8 cellular contexts compared by ENCODE assay signal in the genomic region with DNA sequence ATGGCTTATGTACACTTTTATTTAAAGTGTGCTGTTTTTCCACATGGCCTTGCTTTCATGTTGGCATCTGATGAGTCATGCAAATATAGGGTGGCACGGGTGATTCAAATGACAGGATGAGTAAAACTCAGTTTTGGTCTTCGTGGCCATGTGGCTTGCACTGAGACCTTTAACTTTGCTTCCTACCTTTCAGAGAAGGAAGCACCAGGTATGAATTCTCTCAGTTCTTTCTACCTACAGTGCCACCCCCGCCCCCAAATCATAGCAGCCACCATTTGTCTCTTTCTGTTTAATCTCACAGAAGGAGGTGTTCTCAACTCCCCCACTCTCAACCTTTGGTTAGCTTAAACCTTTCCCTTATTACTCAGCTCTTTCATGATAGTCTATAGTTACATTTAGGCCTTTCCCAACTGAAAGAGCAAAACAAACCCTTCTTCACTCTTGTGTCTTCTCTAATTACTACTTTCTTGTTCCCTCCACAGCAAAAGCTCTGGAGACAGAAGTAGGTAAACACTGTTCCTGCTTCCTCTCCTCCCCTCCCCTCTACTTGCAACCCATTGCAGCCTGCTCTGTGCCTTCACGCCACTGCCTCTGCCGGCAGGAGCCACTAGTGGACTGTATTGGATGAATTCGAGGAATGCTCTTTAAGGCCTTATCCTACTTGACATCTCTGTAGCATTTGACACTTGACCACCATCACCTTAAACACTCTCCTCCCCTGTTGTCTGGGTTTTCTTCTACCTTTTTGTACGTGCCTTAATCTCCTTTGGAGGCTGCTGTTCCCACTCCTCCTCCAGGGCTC.
DNase-seq lines count a peak whose midpoint lies in the region; ATAC-seq, FAIRE-seq and TF ChIP-seq lines count a peak whose summit lies in the region.

No MANE protein-coding gene starts in this region.

- ATAC-seq in GM18502 (IDR thresholded peaks at IDR 0.05; ENCODE audit: poor library complexity, unreplicated experiment): peak; percentile 48
- no peak for ATAC-seq in GM21576 (IDR thresholded peaks at IDR 0.05; ENCODE audit: unreplicated experiment)

- no peaks in the 10 kb centered on the region for H4K20me1 ChIP-seq in OCI-LY7 (ENCODE audit: insufficient read depth, low read length)

- H3K9ac ChIP-seq in kidney (ENCODE audit: low read length in 2 of 2): no peak overlapping the region

- peaks cover 30 to 32% of the 10 kb centered on the region in 2 donors for H3K4me1 ChIP-seq in kidney (ENCODE audit: control insufficient read depth in 1 of 2, insufficient read depth in 1 of 2, low read depth in 1 of 2, low read length in 2 of 2)
- H3K4me1 ChIP-seq in effector memory CD4-positive, alpha-beta T cell (ENCODE audit: control insufficient read depth, insufficient read depth, low read length, poor library complexity, severe bottlenecking): peaks cover 5% of the 10 kb centered on the region
- H3K4me1 ChIP-seq in OCI-LY7 (ENCODE audit: insufficient read depth, low read length, poor library complexity, severe bottlenecking): peaks cover 23% of the 10 kb centered on the region

- H3K36me3 ChIP-seq in kidney (ENCODE audit: control insufficient read depth in 1 of 2, insufficient read depth in 2 of 2, low read length in 2 of 2) (peaks cover 3 to 5% of the 10 kb centered on the region in 2 donors), OCI-LY7 (ENCODE audit: insufficient read depth, low read length) (peaks cover 18% of the 10 kb centered on the region)
- H3K36me3 ChIP-seq in effector memory CD4-positive, alpha-beta T cell (ENCODE audit: control insufficient read depth, insufficient read depth, low read length): no peaks in the 10 kb centered on the region

- TF ChIP-seq CTCF in kidney (IDR thresholded peaks at IDR 0.05; ENCODE audit: borderline replicate concordance, extremely low read depth, insufficient read depth) (peak; percentile 32), OCI-LY7 (conservative IDR thresholded peaks at IDR 0.05; ENCODE audit: low read length) (no peak)

- intact Hi-C loops in activated naive CD4-positive, alpha-beta T cell treated with anti-CD3 and anti-CD28 coated beads for 36 hours (cut with micrococcal nuclease): loop anchor here (1.0 to 2.0 kb wide), 6 partner anchors 16 to 122 kb away; no protein-coding TSS in a partner anchor
- intact Hi-C loops in kidney (cut with DNase I): no loop called here
- intact Hi-C loops in OCI-LY7 (cut with micrococcal nuclease; ENCODE audit: unreplicated experiment): no loop called here

- H2AFZ ChIP-seq in OCI-LY7 (ENCODE audit: low read length): no peak overlapping the region

- FAIRE-seq in kidney (lab: Jason Lieb, UNC): no peak

- DNase-seq in M059J (ENCODE audit: low read depth) (peak; percentile 70), kidney (no peak), OCI-LY7 (ENCODE audit: low spot score) (no peak)
- peak; percentile 68 for DNase-seq in activated naive CD4-positive, alpha-beta T cell treated with anti-CD3 and anti-CD28 coated beads for 36 hours
- DNase-seq in stimulated activated CD8-positive, alpha-beta memory T cell treated with anti-CD3 and anti-CD28 coated beads, Interleukin-12 subunit alpha, Interleukin-12 subunit beta, amount 100 ng/mL, for 4 hours (ENCODE audit: low read depth): peak; percentile 20
- no peak for DNase-seq in effector memory CD4-positive, alpha-beta T cell

- H3K9me3 ChIP-seq in kidney (ENCODE audit: control insufficient read depth in 1 of 2, low read length in 2 of 2) (no peaks in the 10 kb centered on the region), OCI-LY7 (ENCODE audit: low read length) (no peaks in the 10 kb centered on the region)
- H3K9me3 ChIP-seq in effector memory CD4-positive, alpha-beta T cell (ENCODE audit: control insufficient read depth, low read length): no peaks in the 10 kb centered on the region

- CTCF ChIA-PET in activated naive CD4-positive, alpha-beta T cell treated with anti-CD3 and anti-CD28 coated beads for 36 hours (lab: Charles Lee): interaction anchor here (1.3 kb wide), 1 partner anchor 52 kb away, joined by 3 read pairs; no protein-coding TSS in a partner anchor
- CTCF ChIA-PET in OCI-LY7 (lab: Charles Lee; ENCODE audit: unreplicated experiment): interaction anchor here (0.6 kb wide), 2 partner anchors 27 to 56 kb away, joined by 3 to 6 read pairs; no protein-coding TSS in a partner anchor

- H3K27ac ChIP-seq in kidney (ENCODE audit: low read depth in 2 of 2, low read length in 2 of 2) (peak overlapping the region in 1 of 2 donors; percentile 18), OCI-LY7 (ENCODE audit: low read depth, low read length, poor library complexity, severe bottlenecking) (no peak overlapping the region)
- no peak overlapping the region for H3K27ac ChIP-seq in effector memory CD4-positive, alpha-beta T cell (ENCODE audit: insufficient read depth, low read length, poor library complexity, severe bottlenecking)

- H3K27me3 Mint-ChIP-seq in activated naive CD4-positive, alpha-beta T cell treated with anti-CD3 and anti-CD28 coated beads for 36 hours (ENCODE audit: low read depth): no peaks in the 10 kb centered on the region

- H3K27ac Mint-ChIP-seq in activated naive CD4-positive, alpha-beta T cell treated with anti-CD3 and anti-CD28 coated beads for 36 hours: peak overlapping the region; percentile 24

- H3K4me1 Mint-ChIP-seq in activated naive CD4-positive, alpha-beta T cell treated with anti-CD3 and anti-CD28 coated beads for 36 hours (ENCODE audit: low read depth): peaks cover 52% of the 10 kb centered on the region

- H3K4me2 ChIP-seq in OCI-LY7 (ENCODE audit: low read length): no peak overlapping the region

- peak overlapping the region; percentile 2 for H3K4me3 Mint-ChIP-seq in activated naive CD4-positive, alpha-beta T cell treated with anti-CD3 and anti-CD28 coated beads for 36 hours

- H3K4me3 ChIP-seq in kidney (ENCODE audit: low read length in 2 of 2) (no peak overlapping the region), OCI-LY7 (ENCODE audit: low read depth, low read length, poor library complexity, severe bottlenecking) (no peak overlapping the region)
- H3K4me3 ChIP-seq in effector memory CD4-positive, alpha-beta T cell (ENCODE audit: insufficient read depth, low read depth, low read length, poor library complexity, severe bottlenecking): no peak overlapping the region

- POLR2A ChIA-PET in OCI-LY7 (lab: Charles Lee): interaction anchor here (0.6 to 1.3 kb wide), 5 partner anchors 21 to 1536 kb away, joined by 3 to 4 read pairs (median 3); no protein-coding TSS in a partner anchor

- no peaks in the 10 kb centered on the region for H3K9me2 ChIP-seq in OCI-LY7 (ENCODE audit: insufficient read depth, low read length)

- no peaks in the 10 kb centered on the region for H3K9me3 Mint-ChIP-seq in activated naive CD4-positive, alpha-beta T cell treated with anti-CD3 and anti-CD28 coated beads for 36 hours

- no peaks in the 10 kb centered on the region for H3K27me3 ChIP-seq in effector memory CD4-positive, alpha-beta T cell (replicated peaks; ENCODE audit: control insufficient read depth, insufficient read depth, low read length, poor library complexity, severe bottlenecking)

- H3K79me2 ChIP-seq in OCI-LY7 (ENCODE audit: insufficient read depth, low read depth, low read length): peaks cover 21% of the 10 kb centered on the region

- H3K36me3 Mint-ChIP-seq in activated naive CD4-positive, alpha-beta T cell treated with anti-CD3 and anti-CD28 coated beads for 36 hours (ENCODE audit: low read depth): peaks cover 26% of the 10 kb centered on the region

- no TSS peak for BruUV-seq in OCI-LY7 (replicated peaks; lab: Mats Ljungman, UMichigan)

Comparison
In these comparisons a context has a peak if more than half of its experiments do, and no peak if none do; other contexts are left out.
1. DNase-seq: peak in M059J (single experiment), activated naive CD4-positive, alpha-beta T cell treated with anti-CD3 and anti-CD28 coated beads for 36 hours (single experiment) and stimulated activated CD8-positive, alpha-beta memory T cell treated with anti-CD3 and anti-CD28 coated beads, Interleukin-12 subunit alpha, Interleukin-12 subunit beta, amount 100 ng/mL, for 4 hours (single experiment); none in kidney (single experiment), effector memory CD4-positive, alpha-beta T cell (0 of 3) and OCI-LY7 (single experiment).